Comparison of ENCODE assay signal across 1 cellular context in the genomic region with DNA sequence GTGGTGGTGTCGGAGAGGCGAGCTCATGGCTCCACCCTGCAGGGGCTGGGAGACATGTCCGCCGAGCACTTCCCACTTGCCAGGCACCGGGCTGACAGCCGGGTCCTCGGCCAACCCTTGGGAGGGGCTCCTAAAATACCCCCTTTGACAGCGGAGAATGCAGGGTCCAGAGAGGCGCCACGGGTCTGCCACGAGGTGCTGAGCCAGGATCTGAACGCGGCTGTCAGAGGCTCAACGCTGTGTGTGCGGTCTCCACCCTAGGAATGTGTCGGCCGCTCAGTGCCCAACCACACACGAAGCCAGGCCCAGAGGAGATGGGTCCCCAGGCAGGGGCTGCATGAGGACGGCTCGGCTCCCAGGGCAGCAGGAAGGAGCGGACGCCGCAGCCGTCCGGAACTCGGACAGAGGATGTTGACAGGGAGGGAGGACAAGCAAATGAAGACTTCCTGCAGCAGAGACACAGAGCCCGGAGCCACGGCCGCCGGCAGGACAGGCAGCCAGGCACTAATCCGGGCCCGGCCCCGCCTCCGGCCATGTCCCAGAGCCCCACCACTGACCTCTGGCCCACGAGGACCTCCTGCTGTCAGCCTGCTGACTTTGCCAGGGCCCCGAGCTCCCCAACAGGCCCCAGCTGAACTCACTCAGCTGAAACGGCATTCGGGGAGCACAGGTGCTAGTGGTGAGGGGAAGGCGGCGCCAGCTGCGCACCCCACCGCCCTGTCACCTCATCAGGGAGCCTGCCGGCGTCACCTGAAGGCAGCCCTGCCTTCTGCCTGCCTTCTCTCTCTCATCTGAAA.
A peak's percentile ranks its signal among the peaks of the same experiment; 100 is the strongest.
TF ChIP-seq lines count a peak whose summit lies in the region.

No MANE protein-coding gene starts in this region.

TF ChIP-seq in HepG2, 621 proteins besides CTCF, POLR2A, EP300 and RAD21 (continued from another document and continues in another):
- TF ChIP-seq, protein P1, sequence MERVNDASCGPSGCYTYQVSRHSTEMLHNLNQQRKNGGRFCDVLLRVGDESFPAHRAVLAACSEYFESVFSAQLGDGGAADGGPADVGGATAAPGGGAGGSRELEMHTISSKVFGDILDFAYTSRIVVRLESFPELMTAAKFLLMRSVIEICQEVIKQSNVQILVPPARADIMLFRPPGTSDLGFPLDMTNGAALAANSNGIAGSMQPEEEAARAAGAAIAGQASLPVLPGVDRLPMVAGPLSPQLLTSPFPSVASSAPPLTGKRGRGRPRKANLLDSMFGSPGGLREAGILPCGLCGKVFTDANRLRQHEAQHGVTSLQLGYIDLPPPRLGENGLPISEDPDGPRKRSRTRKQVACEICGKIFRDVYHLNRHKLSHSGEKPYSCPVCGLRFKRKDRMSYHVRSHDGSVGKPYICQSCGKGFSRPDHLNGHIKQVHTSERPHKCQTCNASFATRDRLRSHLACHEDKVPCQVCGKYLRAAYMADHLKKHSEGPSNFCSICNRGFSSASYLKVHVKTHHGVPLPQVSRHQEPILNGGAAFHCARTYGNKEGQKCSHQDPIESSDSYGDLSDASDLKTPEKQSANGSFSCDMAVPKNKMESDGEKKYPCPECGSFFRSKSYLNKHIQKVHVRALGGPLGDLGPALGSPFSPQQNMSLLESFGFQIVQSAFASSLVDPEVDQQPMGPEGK (CRISPR knock-in tag; IDR thresholded peaks at IDR 0.05): peak; percentile 64
- no peak for TF ChIP-seq RORA (CRISPR knock-in tag; IDR thresholded peaks at IDR 0.05)
- 0 out of 2 replicates have a peak, but pooled peaks have one; percentile 57 for TF ChIP-seq ZNF546 (CRISPR knock-in tag; conservative IDR thresholded peaks at IDR 0.05)
- peak; percentile 62; the same call in 1 of the 2 replicates for TF ChIP-seq TAF1 (CRISPR knock-in tag; IDR thresholded peaks at IDR 0.05)
- peak; percentile 72; the same call in 1 of the 2 replicates for TF ChIP-seq KMT2A (CRISPR knock-in tag; IDR thresholded peaks at IDR 0.05)
- TF ChIP-seq PRPF4 (IDR thresholded peaks at IDR 0.05; ENCODE audit: low read depth, low read length, poor library complexity, severe bottlenecking): no peak
- TF ChIP-seq ZNF350 (CRISPR knock-in tag; IDR thresholded peaks at IDR 0.05; ENCODE audit: borderline replicate concordance, low read depth): peak; percentile 57
- no peak for TF ChIP-seq ZKSCAN8 (CRISPR knock-in tag; IDR thresholded peaks at IDR 0.05; ENCODE audit: borderline replicate concordance)
- no peak for TF ChIP-seq PAWR (CRISPR knock-in tag; IDR thresholded peaks at IDR 0.05; ENCODE audit: borderline replicate concordance)
- TF ChIP-seq HDAC2 (CRISPR knock-in tag; IDR thresholded peaks at IDR 0.05): peak; percentile 84
- peak; percentile 4; the same call in 1 of the 2 replicates for TF ChIP-seq BRD4 (CRISPR knock-in tag; IDR thresholded peaks at IDR 0.05)
- TF ChIP-seq, protein P2, sequence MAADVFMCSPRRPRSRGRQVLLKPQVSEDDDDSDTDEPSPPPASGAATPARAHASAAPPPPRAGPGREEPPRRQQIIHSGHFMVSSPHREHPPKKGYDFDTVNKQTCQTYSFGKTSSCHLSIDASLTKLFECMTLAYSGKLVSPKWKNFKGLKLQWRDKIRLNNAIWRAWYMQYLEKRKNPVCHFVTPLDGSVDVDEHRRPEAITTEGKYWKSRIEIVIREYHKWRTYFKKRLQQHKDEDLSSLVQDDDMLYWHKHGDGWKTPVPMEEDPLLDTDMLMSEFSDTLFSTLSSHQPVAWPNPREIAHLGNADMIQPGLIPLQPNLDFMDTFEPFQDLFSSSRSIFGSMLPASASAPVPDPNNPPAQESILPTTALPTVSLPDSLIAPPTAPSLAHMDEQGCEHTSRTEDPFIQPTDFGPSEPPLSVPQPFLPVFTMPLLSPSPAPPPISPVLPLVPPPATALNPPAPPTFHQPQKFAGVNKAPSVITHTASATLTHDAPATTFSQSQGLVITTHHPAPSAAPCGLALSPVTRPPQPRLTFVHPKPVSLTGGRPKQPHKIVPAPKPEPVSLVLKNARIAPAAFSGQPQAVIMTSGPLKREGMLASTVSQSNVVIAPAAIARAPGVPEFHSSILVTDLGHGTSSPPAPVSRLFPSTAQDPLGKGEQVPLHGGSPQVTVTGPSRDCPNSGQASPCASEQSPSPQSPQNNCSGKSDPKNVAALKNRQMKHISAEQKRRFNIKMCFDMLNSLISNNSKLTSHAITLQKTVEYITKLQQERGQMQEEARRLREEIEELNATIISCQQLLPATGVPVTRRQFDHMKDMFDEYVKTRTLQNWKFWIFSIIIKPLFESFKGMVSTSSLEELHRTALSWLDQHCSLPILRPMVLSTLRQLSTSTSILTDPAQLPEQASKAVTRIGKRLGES (CRISPR knock-in tag; IDR thresholded peaks at IDR 0.05; ENCODE audit: borderline replicate concordance): no peak; the same call in 1 of the 2 replicates
- 0 out of 2 replicates have a peak, but pooled peaks have one; percentile 37 for TF ChIP-seq ZNF124 (CRISPR knock-in tag; IDR thresholded peaks at IDR 0.05)
- TF ChIP-seq NR2F1 (CRISPR knock-in tag; IDR thresholded peaks at IDR 0.05): peak; percentile 23 to 30; a peak in 2 of 4 replicates
- TF ChIP-seq KIAA2018 (CRISPR knock-in tag; IDR thresholded peaks at IDR 0.05; ENCODE audit: borderline replicate concordance): no peak
- TF ChIP-seq IRF2 (CRISPR knock-in tag; IDR thresholded peaks at IDR 0.05): peak; percentile 64; the same call in 1 of the 2 replicates
- TF ChIP-seq CBX2 (IDR thresholded peaks at IDR 0.05; ENCODE audit: low read depth, low read length): no peak
- TF ChIP-seq CBX2 (CRISPR knock-in tag; IDR thresholded peaks at IDR 0.05; ENCODE audit: low read depth): no peak
- peak; percentile 80; the same call in 1 of the 2 replicates for TF ChIP-seq ZNF121 (CRISPR knock-in tag; IDR thresholded peaks at IDR 0.05)
- peak; percentile 60; the same call in 1 of the 2 replicates for TF ChIP-seq ZNF441 (CRISPR knock-in tag; IDR thresholded peaks at IDR 0.05; ENCODE audit: borderline replicate concordance)
- peak; percentile 57 for TF ChIP-seq THAP11 (CRISPR knock-in tag; IDR thresholded peaks at IDR 0.05)
- TF ChIP-seq ZSCAN5A (CRISPR knock-in tag; IDR thresholded peaks at IDR 0.05; ENCODE audit: borderline replicate concordance): no peak
- TF ChIP-seq ZNF816 (CRISPR knock-in tag; IDR thresholded peaks at IDR 0.05; ENCODE audit: borderline replicate concordance): 0 out of 2 replicates have a peak, but pooled peaks have one; percentile 43
- peak; percentile 62; the same call in 1 of the 2 replicates for TF ChIP-seq ZGPAT (CRISPR knock-in tag; IDR thresholded peaks at IDR 0.05)
- peak; percentile 59 for TF ChIP-seq XRCC5 (optimal IDR thresholded peaks at IDR 0.05; ENCODE audit: low read length)
- no peak for TF ChIP-seq ZNF207 (IDR thresholded peaks at IDR 0.05; ENCODE audit: borderline replicate concordance)
- no peak for TF ChIP-seq BHLHE40 (IDR thresholded peaks at IDR 0.05; ENCODE audit: low read length)
- TF ChIP-seq PITX1 (CRISPR knock-in tag; IDR thresholded peaks at IDR 0.05): peak; percentile 96
- no peak for TF ChIP-seq TRIM22 (IDR thresholded peaks at IDR 0.05)
- 0 out of 2 replicates have a peak, but pooled peaks have one; percentile 6 for TF ChIP-seq DNMT1 (CRISPR knock-in tag; IDR thresholded peaks at IDR 0.05)
